Comparison of ENCODE assay signal across 1 cellular context in genomic region chr7:106070201-106070551, GRCh38.
TF ChIP-seq lines count a peak whose summit lies in the region.

No MANE protein-coding gene starts in this region.

TF ChIP-seq in GM23338, 12 proteins besides CTCF, POLR2A, EP300 and RAD21:
- TF ChIP-seq ZNF462 (CRISPR knock-in tag; IDR thresholded peaks at IDR 0.05) = no peak
- TF ChIP-seq REST (IDR thresholded peaks at IDR 0.05; ENCODE audit: unreplicated experiment) = no peak
- TF ChIP-seq ZNF114 (CRISPR knock-in tag; IDR thresholded peaks at IDR 0.05) = no peak
- TF ChIP-seq EZH2 (IDR thresholded peaks at IDR 0.05; ENCODE audit: low read depth, unreplicated experiment) = no peak
- TF ChIP-seq ZNF331 (CRISPR knock-in tag; IDR thresholded peaks at IDR 0.05; ENCODE audit: low read depth) = no peak
- no peak for TF ChIP-seq JUNB (IDR thresholded peaks at IDR 0.05; ENCODE audit: unreplicated experiment)
- no peak for TF ChIP-seq ETS1 (IDR thresholded peaks at IDR 0.05)
- no peak for TF ChIP-seq POLR2AphosphoS5 (IDR thresholded peaks at IDR 0.05; ENCODE audit: low read depth)
- TF ChIP-seq NANOG (IDR thresholded peaks at IDR 0.05; ENCODE audit: borderline replicate concordance) = no peak
- no peak for TF ChIP-seq CREB1 (CRISPR knock-in tag; IDR thresholded peaks at IDR 0.05; ENCODE audit: low read depth)
- TF ChIP-seq STAT1 (IDR thresholded peaks at IDR 0.05; ENCODE audit: unreplicated experiment) = no peak
- no peak for TF ChIP-seq EZH2phosphoT487 (IDR thresholded peaks at IDR 0.05; ENCODE audit: unreplicated experiment)
